ENCODE assay signal across 16 cellular contexts in genomic region chr19:14460935-14461334, GRCh38. TPM values are rescaled to one million over a fixed set of nuclear protein-coding genes. Genes with fewer than 3 reads are reported as not detected.
DNase-seq lines count a peak whose midpoint lies in the region; ATAC-seq and TF ChIP-seq lines count a peak whose summit lies in the region.
"Had no signal": no experiment of that assay in that cellular context is flagged by ENCODE, and none has a peak within 500 bp of the region (broad histone marks: within the 10 kb centered on the region; RNA-seq: fewer than 3 reads in every experiment).

No MANE protein-coding gene starts in this region.

- peaks cover 52% of the 10 kb centered on the region for H3K36me3 ChIP-seq in CD8-positive, alpha-beta T cell (ENCODE audit: insufficient read depth, low read length)
- peaks cover 23 to 68% of the 10 kb centered on the region in 2 experiments; a peak in 2 of 3 replicates for H3K36me3 ChIP-seq in HEK293 (ENCODE audit: control insufficient read depth in 2 of 2, insufficient read depth in 1 of 2, low read length in 2 of 2)
- H3K36me3 ChIP-seq in SJCRH30, result peaks cover 13% of the 10 kb centered on the region; the same call in 1 of the 2 replicates

- H3K4me3 ChIP-seq in CD8-positive, alpha-beta T cell (ENCODE audit: low read depth, low read length), result no peak overlapping the region
- H3K4me3 ChIP-seq in HEK293 (ENCODE audit: low read depth, low read length), result no peak overlapping the region
- no peak overlapping the region for H3K4me3 ChIP-seq in SJCRH30
- H3K4me3 ChIP-seq: SJSA1 had no signal

- intact Hi-C loops in CD8-positive, alpha-beta T cell (cut with DNase I, micrococcal nuclease), result no loop called here

- peaks cover 83% of the 10 kb centered on the region for H3K36me3 Mint-ChIP-seq in CD8-positive, alpha-beta T cell
- H3K36me3 Mint-ChIP-seq in memory B cell, result peaks cover 17% of the 10 kb centered on the region

- no peak for TF ChIP-seq CTCF in CD8-positive, alpha-beta T cell (IDR thresholded peaks at IDR 0.05)
- TF ChIP-seq CTCF in HEK293 (tag by site-specific recombination; IDR thresholded peaks at IDR 0.05), result no peak

- H3K4me1 Mint-ChIP-seq in CD8-positive, alpha-beta T cell (ENCODE audit: low read depth), result peaks cover 10% of the 10 kb centered on the region
- H3K4me1 Mint-ChIP-seq in memory B cell, result peaks cover 2% of the 10 kb centered on the region

- no peaks in the 10 kb centered on the region for H3K9me3 Mint-ChIP-seq in CD8-positive, alpha-beta T cell
- no peaks in the 10 kb centered on the region for H3K9me3 Mint-ChIP-seq in memory B cell

- CTCF ChIA-PET in CD8-positive, alpha-beta T cell (lab: Charles Lee), result interaction anchor here (0.6 to 1.5 kb wide), 3 partner anchors 11 to 713 kb away, joined by 3 to 4 read pairs (median 3); a partner anchor contains a TSS
- CTCF ChIA-PET in HEK293 (lab: Yijun Ruan, JAX), result no interaction called here
- CTCF ChIA-PET in HEK293T (lab: Yijun Ruan, JAX), result no interaction called here

- H3K9me3 ChIP-seq in CD8-positive, alpha-beta T cell (ENCODE audit: low read length), result no peaks in the 10 kb centered on the region
- H3K9me3 ChIP-seq in HEK293 (ENCODE audit: control insufficient read depth, insufficient read depth, low read depth, low read length), result no peaks in the 10 kb centered on the region
- H3K9me3 ChIP-seq in SJCRH30 (replicated peaks), result no peaks in the 10 kb centered on the region
- H3K9me3 ChIP-seq: SJSA1 had no signal

- DNase-seq in CD8-positive, alpha-beta T cell, result no peak
- no peak for DNase-seq in memory B cell (ENCODE audit: low spot score in 2 of 2)
- DNase-seq in SJCRH30, result no peak
- DNase-seq in HEK293T (ENCODE audit: extremely low spot score), result no peak
- DNase-seq: AML-193, COR-L47, DMS 273 treated with DMSO at 0.1 percent for 48 hours, KBM-7, NCI-H1105 treated with DMSO at 0.1 percent for 48 hours, NCI-H1694, NCI-H2081 treated with DMSO at 0.1 percent for 48 hours, NCI-H446 treated with DMSO at 0.1 percent for 48 hours had no signal

- peak overlapping the region; percentile 49 for H3K27ac Mint-ChIP-seq in CD8-positive, alpha-beta T cell
- H3K27ac Mint-ChIP-seq in memory B cell, result peak overlapping the region; percentile 21

- no peak overlapping the region for H3K27ac ChIP-seq in CD8-positive, alpha-beta T cell (ENCODE audit: low read depth, low read length)
- H3K27ac ChIP-seq in HEK293 (ENCODE audit: extremely low read depth, low read depth, low read length) (no peak overlapping the region), SJCRH30 (no peak overlapping the region)
- H3K27ac ChIP-seq: SJSA1 had no signal

- no peaks in the 10 kb centered on the region for H3K27me3 Mint-ChIP-seq in CD8-positive, alpha-beta T cell (ENCODE audit: low read depth)
- H3K27me3 Mint-ChIP-seq in memory B cell, result no peaks in the 10 kb centered on the region

- H3K27me3 ChIP-seq in CD8-positive, alpha-beta T cell (ENCODE audit: insufficient read depth, low read length), result no peaks in the 10 kb centered on the region
- H3K27me3 ChIP-seq in SJCRH30, result no peaks in the 10 kb centered on the region
- H3K27me3 ChIP-seq: SJSA1 had no signal

- ATAC-seq in CD8-positive, alpha-beta T cell, result no peak
- no peak for ATAC-seq in memory B cell (ENCODE audit: low read depth)
- ATAC-seq: Panc1 had no signal

- POLR2A ChIA-PET in CD8-positive, alpha-beta T cell (lab: Charles Lee), result no interaction called here
- POLR2A ChIA-PET in HEK293 (lab: Yijun Ruan, JAX) (interaction anchor here (0.7 kb wide), 1 partner anchor 506 kb away, joined by 3 read pairs; no protein-coding TSS in a partner anchor), HEK293T (lab: Yijun Ruan, JAX) (no interaction called here)

- H3K4me3 Mint-ChIP-seq in CD8-positive, alpha-beta T cell, result no peak overlapping the region
- H3K4me3 Mint-ChIP-seq in memory B cell, result no peak overlapping the region
- H3K4me3 Mint-ChIP-seq: CD14-positive monocyte had no signal

- H3K4me1 ChIP-seq in CD8-positive, alpha-beta T cell (ENCODE audit: insufficient read depth, low read length), result no peaks in the 10 kb centered on the region
- no peaks in the 10 kb centered on the region for H3K4me1 ChIP-seq in HEK293 (ENCODE audit: control insufficient read depth, insufficient read depth, low read length)
- H3K4me1 ChIP-seq in SJCRH30, result no peaks in the 10 kb centered on the region
- H3K4me1 ChIP-seq: SJSA1 had no signal

TF ChIP-seq in HEK293, 187 proteins besides CTCF, POLR2A, EP300 and RAD21:
- TF ChIP-seq ZBTB44 (tag by site-specific recombination; IDR thresholded peaks at IDR 0.05) (no peak), ZNF398 (tag by site-specific recombination; IDR thresholded peaks at IDR 0.05) (no peak), ZBTB17 (tag by site-specific recombination; IDR thresholded peaks at IDR 0.05) (peak; percentile 67), ZNF366 (tag by site-specific recombination; conservative IDR thresholded peaks at IDR 0.05) (peak; percentile 97)

TF ChIP-seq in HEK293T, 16 proteins besides CTCF, POLR2A, EP300 and RAD21:
- TF ChIP-seq ELF4 (IDR thresholded peaks at IDR 0.05) (no peak), SP1 (IDR thresholded peaks at IDR 0.05) (no peak), FOXM1 (IDR thresholded peaks at IDR 0.05; ENCODE audit: borderline replicate concordance) (no peak), TARDBP (IDR thresholded peaks at IDR 0.05) (no peak), PKNOX1 (IDR thresholded peaks at IDR 0.05) (no peak), LEF1 (IDR thresholded peaks at IDR 0.05; ENCODE audit: borderline replicate concordance) (no peak), L3MBTL2 (conservative IDR thresholded peaks at IDR 0.05) (no peak), NFRKB (IDR thresholded peaks at IDR 0.05) (no peak), FOXK2 (IDR thresholded peaks at IDR 0.05) (no peak), FOXA1 (IDR thresholded peaks at IDR 0.05) (no peak), ARNT (IDR thresholded peaks at IDR 0.05) (no peak), CTBP1 (IDR thresholded peaks at IDR 0.05; ENCODE audit: borderline replicate concordance) (no peak), SUZ12 (IDR thresholded peaks at IDR 0.05) (no peak)

RNA-seq across cellular contexts. Expression of gene PTGER1, which starts 14.2 kb away (rescaled TPM):
- under 1 TPM in 1 of 2 experiments, not detected in 1; 0.22 TPM for total RNA-seq in CD8-positive, alpha-beta T cell
- total RNA-seq in SJCRH30 (2014; rRNA removed; shearing (Covaris generic)), result 1.2 and 1.7 TPM in 2 replicates
- total RNA-seq: SJSA1 had no signal

RNA-seq across cellular contexts. Expression of gene PKN1, which starts 27.8 kb away (rescaled TPM):
- 100 to 1,000 TPM; 152 to 158 TPM for total RNA-seq in CD8-positive, alpha-beta T cell
- 63.5 and 66.2 TPM in 2 replicates for total RNA-seq in SJCRH30 (2014; rRNA removed; shearing (Covaris generic))

RNA-seq across cellular contexts. Expression of gene GIPC1, which starts 35.0 kb away (rescaled TPM):
- total RNA-seq in CD8-positive, alpha-beta T cell, result 10 to 100 TPM; 15.6 to 16.0 TPM
- total RNA-seq in SJCRH30 (2014; rRNA removed; shearing (Covaris generic)), result 67.4 and 71.1 TPM in 2 replicates

RNA-seq across cellular contexts. Expression of gene DDX39A, which starts 41.8 kb away (rescaled TPM):
- 100 to 1,000 TPM; 342 to 372 TPM for total RNA-seq in CD8-positive, alpha-beta T cell
- total RNA-seq in SJCRH30 (2014; rRNA removed; shearing (Covaris generic)), result 180 and 188 TPM in 2 replicates

RNA-seq across cellular contexts. Expression of gene DNAJB1, which starts 57.3 kb away (rescaled TPM):
- total RNA-seq in CD8-positive, alpha-beta T cell, result 100 to 1,000 TPM; 963 to 995 TPM
- total RNA-seq in SJCRH30 (2014; rRNA removed; shearing (Covaris generic)), result 166 and 178 TPM in 2 replicates
